1 cellular context compared by ENCODE assay signal in genomic region chr9:113222482-113222841, GRCh38.
TF ChIP-seq lines count a peak whose summit lies in the region.

No MANE protein-coding gene starts in this region.

TF ChIP-seq in A549, 52 proteins besides CTCF, POLR2A, EP300 and RAD21:
- no peak for TF ChIP-seq EHMT2 (IDR thresholded peaks at IDR 0.05; ENCODE audit: low read depth)
- TF ChIP-seq FOSB (CRISPR knock-in tag; IDR thresholded peaks at IDR 0.05), result no peak
- TF ChIP-seq MAFK (IDR thresholded peaks at IDR 0.05; ENCODE audit: partially characterized antibody), result no peak
- no peak for TF ChIP-seq ELK1 (IDR thresholded peaks at IDR 0.05; ENCODE audit: low read depth, low read length)
- no peak for TF ChIP-seq HES2 (IDR thresholded peaks at IDR 0.05)
- TF ChIP-seq ZFP36 (IDR thresholded peaks at IDR 0.05; ENCODE audit: borderline replicate concordance, partially characterized antibody), result no peak
